Comparison of ENCODE assay signal across 2 cellular contexts in the genomic region with DNA sequence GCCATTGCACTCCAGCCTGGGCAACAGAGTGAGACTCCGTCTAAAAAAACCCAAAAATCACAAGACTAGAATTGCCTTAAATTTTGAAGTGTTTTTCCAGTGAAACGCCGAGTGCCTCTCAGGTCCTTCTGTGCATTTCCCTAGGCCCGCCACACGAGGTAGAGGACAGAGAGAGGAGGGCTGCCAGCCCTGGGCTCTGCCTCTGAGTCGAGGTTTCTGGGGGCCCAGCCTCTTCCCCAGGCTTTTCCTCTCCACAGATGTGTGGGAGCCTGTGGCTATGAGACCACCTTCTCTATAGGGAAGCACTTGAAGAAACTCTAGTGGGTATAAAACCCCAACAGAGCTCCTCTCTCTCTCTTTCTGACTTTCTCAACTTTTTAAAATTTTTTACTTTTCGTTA.
TF ChIP-seq lines count a peak whose summit lies in the region.

No MANE protein-coding gene starts in this region.

TF ChIP-seq in WTC11, 78 proteins besides CTCF, POLR2A, EP300 and RAD21 (continues in another document):
- TF ChIP-seq, protein P1, sequence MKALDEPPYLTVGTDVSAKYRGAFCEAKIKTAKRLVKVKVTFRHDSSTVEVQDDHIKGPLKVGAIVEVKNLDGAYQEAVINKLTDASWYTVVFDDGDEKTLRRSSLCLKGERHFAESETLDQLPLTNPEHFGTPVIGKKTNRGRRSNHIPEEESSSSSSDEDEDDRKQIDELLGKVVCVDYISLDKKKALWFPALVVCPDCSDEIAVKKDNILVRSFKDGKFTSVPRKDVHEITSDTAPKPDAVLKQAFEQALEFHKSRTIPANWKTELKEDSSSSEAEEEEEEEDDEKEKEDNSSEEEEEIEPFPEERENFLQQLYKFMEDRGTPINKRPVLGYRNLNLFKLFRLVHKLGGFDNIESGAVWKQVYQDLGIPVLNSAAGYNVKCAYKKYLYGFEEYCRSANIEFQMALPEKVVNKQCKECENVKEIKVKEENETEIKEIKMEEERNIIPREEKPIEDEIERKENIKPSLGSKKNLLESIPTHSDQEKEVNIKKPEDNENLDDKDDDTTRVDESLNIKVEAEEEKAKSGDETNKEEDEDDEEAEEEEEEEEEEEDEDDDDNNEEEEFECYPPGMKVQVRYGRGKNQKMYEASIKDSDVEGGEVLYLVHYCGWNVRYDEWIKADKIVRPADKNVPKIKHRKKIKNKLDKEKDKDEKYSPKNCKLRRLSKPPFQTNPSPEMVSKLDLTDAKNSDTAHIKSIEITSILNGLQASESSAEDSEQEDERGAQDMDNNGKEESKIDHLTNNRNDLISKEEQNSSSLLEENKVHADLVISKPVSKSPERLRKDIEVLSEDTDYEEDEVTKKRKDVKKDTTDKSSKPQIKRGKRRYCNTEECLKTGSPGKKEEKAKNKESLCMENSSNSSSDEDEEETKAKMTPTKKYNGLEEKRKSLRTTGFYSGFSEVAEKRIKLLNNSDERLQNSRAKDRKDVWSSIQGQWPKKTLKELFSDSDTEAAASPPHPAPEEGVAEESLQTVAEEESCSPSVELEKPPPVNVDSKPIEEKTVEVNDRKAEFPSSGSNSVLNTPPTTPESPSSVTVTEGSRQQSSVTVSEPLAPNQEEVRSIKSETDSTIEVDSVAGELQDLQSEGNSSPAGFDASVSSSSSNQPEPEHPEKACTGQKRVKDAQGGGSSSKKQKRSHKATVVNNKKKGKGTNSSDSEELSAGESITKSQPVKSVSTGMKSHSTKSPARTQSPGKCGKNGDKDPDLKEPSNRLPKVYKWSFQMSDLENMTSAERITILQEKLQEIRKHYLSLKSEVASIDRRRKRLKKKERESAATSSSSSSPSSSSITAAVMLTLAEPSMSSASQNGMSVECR (CRISPR knock-in tag; IDR thresholded peaks at IDR 0.05; ENCODE audit: borderline replicate concordance), result no peak
- TF ChIP-seq, protein P2, sequence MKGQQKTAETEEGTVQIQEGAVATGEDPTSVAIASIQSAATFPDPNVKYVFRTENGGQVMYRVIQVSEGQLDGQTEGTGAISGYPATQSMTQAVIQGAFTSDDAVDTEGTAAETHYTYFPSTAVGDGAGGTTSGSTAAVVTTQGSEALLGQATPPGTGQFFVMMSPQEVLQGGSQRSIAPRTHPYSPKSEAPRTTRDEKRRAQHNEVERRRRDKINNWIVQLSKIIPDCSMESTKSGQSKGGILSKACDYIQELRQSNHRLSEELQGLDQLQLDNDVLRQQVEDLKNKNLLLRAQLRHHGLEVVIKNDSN (CRISPR knock-in tag; IDR thresholded peaks at IDR 0.05), result no peak
- TF ChIP-seq, protein P3, sequence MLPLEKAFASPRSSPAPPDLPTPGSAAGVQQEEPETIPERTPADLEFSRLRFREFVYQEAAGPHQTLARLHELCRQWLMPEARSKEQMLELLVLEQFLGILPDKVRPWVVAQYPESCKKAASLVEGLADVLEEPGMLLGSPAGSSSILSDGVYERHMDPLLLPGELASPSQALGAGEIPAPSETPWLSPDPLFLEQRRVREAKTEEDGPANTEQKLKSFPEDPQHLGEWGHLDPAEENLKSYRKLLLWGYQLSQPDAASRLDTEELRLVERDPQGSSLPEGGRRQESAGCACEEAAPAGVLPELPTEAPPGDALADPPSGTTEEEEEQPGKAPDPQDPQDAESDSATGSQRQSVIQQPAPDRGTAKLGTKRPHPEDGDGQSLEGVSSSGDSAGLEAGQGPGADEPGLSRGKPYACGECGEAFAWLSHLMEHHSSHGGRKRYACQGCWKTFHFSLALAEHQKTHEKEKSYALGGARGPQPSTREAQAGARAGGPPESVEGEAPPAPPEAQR (CRISPR knock-in tag; IDR thresholded peaks at IDR 0.05), result no peak
- TF ChIP-seq, protein P4, sequence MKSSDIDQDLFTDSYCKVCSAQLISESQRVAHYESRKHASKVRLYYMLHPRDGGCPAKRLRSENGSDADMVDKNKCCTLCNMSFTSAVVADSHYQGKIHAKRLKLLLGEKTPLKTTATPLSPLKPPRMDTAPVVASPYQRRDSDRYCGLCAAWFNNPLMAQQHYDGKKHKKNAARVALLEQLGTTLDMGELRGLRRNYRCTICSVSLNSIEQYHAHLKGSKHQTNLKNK (CRISPR knock-in tag; IDR thresholded peaks at IDR 0.05), result no peak
- TF ChIP-seq SOX15 (CRISPR knock-in tag; IDR thresholded peaks at IDR 0.05) (no peak), NFYB (CRISPR knock-in tag; conservative IDR thresholded peaks at IDR 0.05; ENCODE audit: low read depth) (no peak), TEAD1 (CRISPR knock-in tag; IDR thresholded peaks at IDR 0.05) (no peak), ZNF317 (CRISPR knock-in tag; IDR thresholded peaks at IDR 0.05; ENCODE audit: borderline replicate concordance, low read depth) (no peak), SMAD3 (CRISPR knock-in tag; IDR thresholded peaks at IDR 0.05; ENCODE audit: borderline replicate concordance) (no peak), JUN (CRISPR knock-in tag; IDR thresholded peaks at IDR 0.05) (no peak)
- TF ChIP-seq, protein P5, sequence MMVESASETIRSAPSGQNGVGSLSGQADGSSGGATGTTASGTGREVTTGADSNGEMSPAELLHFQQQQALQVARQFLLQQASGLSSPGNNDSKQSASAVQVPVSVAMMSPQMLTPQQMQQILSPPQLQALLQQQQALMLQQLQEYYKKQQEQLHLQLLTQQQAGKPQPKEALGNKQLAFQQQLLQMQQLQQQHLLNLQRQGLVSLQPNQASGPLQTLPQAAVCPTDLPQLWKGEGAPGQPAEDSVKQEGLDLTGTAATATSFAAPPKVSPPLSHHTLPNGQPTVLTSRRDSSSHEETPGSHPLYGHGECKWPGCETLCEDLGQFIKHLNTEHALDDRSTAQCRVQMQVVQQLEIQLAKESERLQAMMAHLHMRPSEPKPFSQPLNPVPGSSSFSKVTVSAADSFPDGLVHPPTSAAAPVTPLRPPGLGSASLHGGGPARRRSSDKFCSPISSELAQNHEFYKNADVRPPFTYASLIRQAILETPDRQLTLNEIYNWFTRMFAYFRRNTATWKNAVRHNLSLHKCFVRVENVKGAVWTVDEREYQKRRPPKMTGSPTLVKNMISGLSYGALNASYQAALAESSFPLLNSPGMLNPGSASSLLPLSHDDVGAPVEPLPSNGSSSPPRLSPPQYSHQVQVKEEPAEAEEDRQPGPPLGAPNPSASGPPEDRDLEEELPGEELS (CRISPR knock-in tag; IDR thresholded peaks at IDR 0.05), result no peak
- TF ChIP-seq, protein P6, sequence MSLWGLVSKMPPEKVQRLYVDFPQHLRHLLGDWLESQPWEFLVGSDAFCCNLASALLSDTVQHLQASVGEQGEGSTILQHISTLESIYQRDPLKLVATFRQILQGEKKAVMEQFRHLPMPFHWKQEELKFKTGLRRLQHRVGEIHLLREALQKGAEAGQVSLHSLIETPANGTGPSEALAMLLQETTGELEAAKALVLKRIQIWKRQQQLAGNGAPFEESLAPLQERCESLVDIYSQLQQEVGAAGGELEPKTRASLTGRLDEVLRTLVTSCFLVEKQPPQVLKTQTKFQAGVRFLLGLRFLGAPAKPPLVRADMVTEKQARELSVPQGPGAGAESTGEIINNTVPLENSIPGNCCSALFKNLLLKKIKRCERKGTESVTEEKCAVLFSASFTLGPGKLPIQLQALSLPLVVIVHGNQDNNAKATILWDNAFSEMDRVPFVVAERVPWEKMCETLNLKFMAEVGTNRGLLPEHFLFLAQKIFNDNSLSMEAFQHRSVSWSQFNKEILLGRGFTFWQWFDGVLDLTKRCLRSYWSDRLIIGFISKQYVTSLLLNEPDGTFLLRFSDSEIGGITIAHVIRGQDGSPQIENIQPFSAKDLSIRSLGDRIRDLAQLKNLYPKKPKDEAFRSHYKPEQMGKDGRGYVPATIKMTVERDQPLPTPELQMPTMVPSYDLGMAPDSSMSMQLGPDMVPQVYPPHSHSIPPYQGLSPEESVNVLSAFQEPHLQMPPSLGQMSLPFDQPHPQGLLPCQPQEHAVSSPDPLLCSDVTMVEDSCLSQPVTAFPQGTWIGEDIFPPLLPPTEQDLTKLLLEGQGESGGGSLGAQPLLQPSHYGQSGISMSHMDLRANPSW (CRISPR knock-in tag; conservative IDR thresholded peaks at IDR 0.05; ENCODE audit: low read depth), result no peak

TF ChIP-seq in HepG2, 621 proteins besides CTCF, POLR2A, EP300 and RAD21:
- TF ChIP-seq TP53 (CRISPR knock-in tag; conservative IDR thresholded peaks at IDR 0.05) (no peak), POLR2AphosphoS5 (IDR thresholded peaks at IDR 0.05; ENCODE audit: low read depth, low read length) (no peak), ZNF766 (CRISPR knock-in tag; IDR thresholded peaks at IDR 0.05; ENCODE audit: borderline replicate concordance) (no peak), IRF2 (CRISPR knock-in tag; IDR thresholded peaks at IDR 0.05) (no peak)
- TF ChIP-seq, protein P7, sequence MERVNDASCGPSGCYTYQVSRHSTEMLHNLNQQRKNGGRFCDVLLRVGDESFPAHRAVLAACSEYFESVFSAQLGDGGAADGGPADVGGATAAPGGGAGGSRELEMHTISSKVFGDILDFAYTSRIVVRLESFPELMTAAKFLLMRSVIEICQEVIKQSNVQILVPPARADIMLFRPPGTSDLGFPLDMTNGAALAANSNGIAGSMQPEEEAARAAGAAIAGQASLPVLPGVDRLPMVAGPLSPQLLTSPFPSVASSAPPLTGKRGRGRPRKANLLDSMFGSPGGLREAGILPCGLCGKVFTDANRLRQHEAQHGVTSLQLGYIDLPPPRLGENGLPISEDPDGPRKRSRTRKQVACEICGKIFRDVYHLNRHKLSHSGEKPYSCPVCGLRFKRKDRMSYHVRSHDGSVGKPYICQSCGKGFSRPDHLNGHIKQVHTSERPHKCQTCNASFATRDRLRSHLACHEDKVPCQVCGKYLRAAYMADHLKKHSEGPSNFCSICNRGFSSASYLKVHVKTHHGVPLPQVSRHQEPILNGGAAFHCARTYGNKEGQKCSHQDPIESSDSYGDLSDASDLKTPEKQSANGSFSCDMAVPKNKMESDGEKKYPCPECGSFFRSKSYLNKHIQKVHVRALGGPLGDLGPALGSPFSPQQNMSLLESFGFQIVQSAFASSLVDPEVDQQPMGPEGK (CRISPR knock-in tag; IDR thresholded peaks at IDR 0.05), result no peak
- TF ChIP-seq, protein P8, sequence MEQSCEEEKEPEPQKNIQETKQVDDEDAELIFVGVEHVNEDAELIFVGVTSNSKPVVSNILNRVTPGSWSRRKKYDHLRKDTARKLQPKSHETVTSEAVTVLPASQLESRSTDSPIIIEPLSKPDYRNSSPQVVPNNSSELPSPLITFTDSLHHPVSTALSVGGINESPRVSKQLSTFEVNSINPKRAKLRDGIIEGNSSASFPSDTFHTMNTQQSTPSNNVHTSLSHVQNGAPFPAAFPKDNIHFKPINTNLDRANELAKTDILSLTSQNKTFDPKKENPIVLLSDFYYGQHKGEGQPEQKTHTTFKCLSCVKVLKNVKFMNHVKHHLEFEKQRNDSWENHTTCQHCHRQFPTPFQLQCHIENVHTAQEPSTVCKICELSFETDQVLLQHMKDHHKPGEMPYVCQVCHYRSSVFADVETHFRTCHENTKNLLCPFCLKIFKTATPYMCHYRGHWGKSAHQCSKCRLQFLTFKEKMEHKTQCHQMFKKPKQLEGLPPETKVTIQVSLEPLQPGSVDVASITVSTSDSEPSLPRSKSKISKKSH (CRISPR knock-in tag; IDR thresholded peaks at IDR 0.05; ENCODE audit: borderline replicate concordance), result no peak
